8 cellular contexts compared by ENCODE assay signal in genomic region chr16:28984619-28985135, GRCh38. TPM values are rescaled to one million over a fixed set of nuclear protein-coding genes. Genes with fewer than 3 reads are reported as not detected.
DNase-seq lines count a peak whose midpoint lies in the region; ATAC-seq and TF ChIP-seq lines count a peak whose summit lies in the region.

Gene LAT (plus strand): TSS chr16:28985052. CDS start chr16:28985418, 366 bp downstream.

- H3K27ac ChIP-seq in OCI-LY1 (ENCODE audit: low read depth, low read length, poor library complexity, severe bottlenecking) (no peak within 1 kb of the TSS), osteoblast (ENCODE audit: low read depth, low read length) (no peak within 1 kb of the TSS)

- peaks cover 3% of the 10 kb centered on the region for H3K9me3 Mint-ChIP-seq in activated T-helper 1 cell treated with anti-CD3 and anti-CD28 coated beads, Interleukin-12 subunit alpha, Interleukin-12 subunit beta, Interleukin-2, Interleukin-4 antibody, amounts not matched to agents 30 ng/mL and 10 ng/mL and 1 ng/mL, durations not matched to agents 14 hours and 24 hours and 36 hours

- peaks cover 42% of the 10 kb centered on the region for H3K4me1 Mint-ChIP-seq in activated T-helper 1 cell treated with anti-CD3 and anti-CD28 coated beads, Interleukin-12 subunit alpha, Interleukin-12 subunit beta, Interleukin-2, Interleukin-4 antibody, amounts not matched to agents 30 ng/mL and 10 ng/mL and 1 ng/mL, durations not matched to agents 14 hours and 24 hours and 36 hours (ENCODE audit: low read depth)

- ATAC-seq in HG03457 (IDR thresholded peaks at IDR 0.05; ENCODE audit: unreplicated experiment) = no peak

- peak; percentile 72 for DNase-seq in activated T-helper 1 cell treated with anti-CD3 and anti-CD28 coated beads, Interleukin-12 subunit alpha, Interleukin-12 subunit beta, Interleukin-2, Interleukin-4 antibody, amounts not matched to agents 30 ng/mL and 10 ng/mL and 1 ng/mL, durations not matched to agents 14 hours and 24 hours and 36 hours (ENCODE audit: low spot score)
- DNase-seq in osteoblast (ENCODE audit: insufficient read length, low spot score, missing footprints) = peak; percentile 88
- no peak for DNase-seq in HuH-7.5 (ENCODE audit: low spot score)
- DNase-seq in head of caudate nucleus = no peak
- no peak for DNase-seq in NCI-H774 (lab: John Stamatoyannopoulos, UW)

- H3K4me1 ChIP-seq in OCI-LY1 (ENCODE audit: insufficient read depth, low read length, severe bottlenecking) = peaks cover 12% of the 10 kb centered on the region
- H3K4me1 ChIP-seq in osteoblast (ENCODE audit: insufficient read depth, low read length) = no peaks in the 10 kb centered on the region

- H3K9me2 ChIP-seq in OCI-LY1 (ENCODE audit: low read depth, low read length) = no peaks in the 10 kb centered on the region

- H3K27me3 Mint-ChIP-seq in activated T-helper 1 cell treated with anti-CD3 and anti-CD28 coated beads, Interleukin-12 subunit alpha, Interleukin-12 subunit beta, Interleukin-2, Interleukin-4 antibody, amounts not matched to agents 30 ng/mL and 10 ng/mL and 1 ng/mL, durations not matched to agents 14 hours and 24 hours and 36 hours (ENCODE audit: insufficient read depth) = no peaks in the 10 kb centered on the region

- H3K79me2 ChIP-seq in OCI-LY1 (ENCODE audit: insufficient read depth, low read length) (no peaks in the 10 kb centered on the region), osteoblast (ENCODE audit: insufficient read depth, low read length) (no peaks in the 10 kb centered on the region)

- no peaks in the 10 kb centered on the region for H4K20me1 ChIP-seq in OCI-LY1 (ENCODE audit: insufficient read depth, low read length)
- no peaks in the 10 kb centered on the region for H4K20me1 ChIP-seq in osteoblast (ENCODE audit: insufficient read depth, low read length)

- no peaks in the 10 kb centered on the region for H3F3A ChIP-seq in OCI-LY1 (ENCODE audit: insufficient read depth, low read length)

- H3K27me3 ChIP-seq in OCI-LY1 (ENCODE audit: insufficient read depth, low read length) = no peaks in the 10 kb centered on the region
- H3K27me3 ChIP-seq in osteoblast (ENCODE audit: insufficient read depth, low read length) = no peaks in the 10 kb centered on the region

- H3K4me2 ChIP-seq in OCI-LY1 (ENCODE audit: low read length) = peak within 1 kb of the TSS; percentile 63
- no peak within 1 kb of the TSS for H3K4me2 ChIP-seq in osteoblast (ENCODE audit: insufficient read depth, low read length)

- 0 out of 2 replicates have a peak, but pooled peaks cover 3% of the 10 kb centered on the region for H3K9me3 ChIP-seq in OCI-LY1 (ENCODE audit: low read length)
- H3K9me3 ChIP-seq in osteoblast (ENCODE audit: low read depth, low read length) = no peaks in the 10 kb centered on the region

- H3K4me3 ChIP-seq in GM08714 (ENCODE audit: low read length) (peak within 1 kb of the TSS; percentile 50; the same call in 1 of the 2 replicates), OCI-LY1 (ENCODE audit: low read depth, low read length, poor library complexity, severe bottlenecking) (peak within 1 kb of the TSS; percentile 49), osteoblast (ENCODE audit: insufficient read depth, low read length) (no peak within 1 kb of the TSS)

- intact Hi-C loops in activated T-helper 1 cell treated with anti-CD3 and anti-CD28 coated beads, Interleukin-12 subunit alpha, Interleukin-12 subunit beta, Interleukin-2, Interleukin-4 antibody, amounts not matched to agents 30 ng/mL and 10 ng/mL and 1 ng/mL, durations not matched to agents 14 hours and 24 hours and 36 hours (cut with micrococcal nuclease) = loop anchor here (1.0 to 2.0 kb wide), 2 partner anchors 10 to 60 kb away; partner anchors contain the start of genes RABEP2 and SPNS1
- intact Hi-C loops in head of caudate nucleus (cut with DNase I) = no loop called here

- peaks cover 63% of the 10 kb centered on the region for H3K36me3 Mint-ChIP-seq in activated T-helper 1 cell treated with anti-CD3 and anti-CD28 coated beads, Interleukin-12 subunit alpha, Interleukin-12 subunit beta, Interleukin-2, Interleukin-4 antibody, amounts not matched to agents 30 ng/mL and 10 ng/mL and 1 ng/mL, durations not matched to agents 14 hours and 24 hours and 36 hours (ENCODE audit: low read depth)

- peak within 1 kb of the TSS; percentile 98 for H3K27ac Mint-ChIP-seq in activated T-helper 1 cell treated with anti-CD3 and anti-CD28 coated beads, Interleukin-12 subunit alpha, Interleukin-12 subunit beta, Interleukin-2, Interleukin-4 antibody, amounts not matched to agents 30 ng/mL and 10 ng/mL and 1 ng/mL, durations not matched to agents 14 hours and 24 hours and 36 hours

- H3K36me3 ChIP-seq in OCI-LY1 (ENCODE audit: insufficient read depth, low read length) (peaks cover 7% of the 10 kb centered on the region), osteoblast (ENCODE audit: insufficient read depth, low read length) (peaks cover 36% of the 10 kb centered on the region)

- H2AFZ ChIP-seq in OCI-LY1 (ENCODE audit: low read length) (no peak within 1 kb of the TSS), osteoblast (ENCODE audit: low read length) (no peak within 1 kb of the TSS)

- H3K4me3 Mint-ChIP-seq in activated T-helper 1 cell treated with anti-CD3 and anti-CD28 coated beads, Interleukin-12 subunit alpha, Interleukin-12 subunit beta, Interleukin-2, Interleukin-4 antibody, amounts not matched to agents 30 ng/mL and 10 ng/mL and 1 ng/mL, durations not matched to agents 14 hours and 24 hours and 36 hours = peak within 1 kb of the TSS; percentile 90

- H3K9ac ChIP-seq in OCI-LY1 (ENCODE audit: low read length) = peak within 1 kb of the TSS; percentile 59

- no peak for TF ChIP-seq CTCF in OCI-LY1 (IDR thresholded peaks at IDR 0.05; ENCODE audit: low read length)
- no peak for TF ChIP-seq CTCF in osteoblast (IDR thresholded peaks at IDR 0.05; ENCODE audit: extremely low read depth, low read depth, low read length)

RNA-seq across cellular contexts. Expression of gene LAT, which starts in this region (rescaled TPM):
- 230 and 234 TPM in 2 replicates for total RNA-seq in activated T-helper 1 cell treated with anti-CD3 and anti-CD28 coated beads, Interleukin-12 subunit alpha, Interleukin-12 subunit beta, Interleukin-2, Interleukin-4 antibody, amounts not matched to agents 30 ng/mL and 10 ng/mL and 1 ng/mL, durations not matched to agents 14 hours and 24 hours and 36 hours
- total RNA-seq in osteoblast = 1.2 and 1.4 TPM in 2 replicates

Comparison
In these comparisons a context has a peak if more than half of its experiments do, and no peak if none do; other contexts are left out.
1. RNA of gene LAT (total RNA-seq): 230 to 234 TPM in activated T-helper 1 cell treated with anti-CD3 and anti-CD28 coated beads, Interleukin-12 subunit alpha, Interleukin-12 subunit beta, Interleukin-2, Interleukin-4 antibody, amounts not matched to agents 30 ng/mL and 10 ng/mL and 1 ng/mL, durations not matched to agents 14 hours and 24 hours and 36 hours; 1.2 to 1.4 TPM in osteoblast; every median in the first group is over 10 times any median in the second.
2. DNase-seq: peak in activated T-helper 1 cell treated with anti-CD3 and anti-CD28 coated beads, Interleukin-12 subunit alpha, Interleukin-12 subunit beta, Interleukin-2, Interleukin-4 antibody, amounts not matched to agents 30 ng/mL and 10 ng/mL and 1 ng/mL, durations not matched to agents 14 hours and 24 hours and 36 hours (single experiment) and osteoblast (single experiment); none in HuH-7.5 (single experiment), head of caudate nucleus (0 of 42) and NCI-H774 (single experiment).